23 cellular contexts compared by ENCODE assay signal in genomic region chr4:118389731-118390520, GRCh38. TPM values are rescaled to one million over a fixed set of nuclear protein-coding genes. Genes with fewer than 3 reads are reported as not detected.
DNase-seq lines count a peak whose midpoint lies in the region; FAIRE-seq and TF ChIP-seq lines count a peak whose summit lies in the region.
"Had no signal": no experiment of that assay in that cellular context is flagged by ENCODE, and none has a peak within 500 bp of the region (broad histone marks: within the 10 kb centered on the region; RNA-seq: fewer than 3 reads in every experiment).

No MANE protein-coding gene starts in this region.

- H3K36me3 Mint-ChIP-seq in HFFc6 (ENCODE audit: low read depth): peaks cover 18% of the 10 kb centered on the region

- peak; percentile 97 for FAIRE-seq in endometrium (lab: Jason Lieb, UNC)
- FAIRE-seq: HTR-8/SVneo had no signal

- no peak overlapping the region for H4K91ac ChIP-seq in mesenchymal stem cell (ENCODE audit: low read length)

- H4K8ac ChIP-seq in mesenchymal stem cell (ENCODE audit: low read length): no peak overlapping the region

- no peak overlapping the region for H3K14ac ChIP-seq in mesenchymal stem cell (ENCODE audit: low read length in 2 of 2)

- no peak overlapping the region for H3K4me3 ChIP-seq in osteoblast (ENCODE audit: insufficient read depth, low read length)
- no peak overlapping the region for H3K4me3 ChIP-seq in transverse colon
- H3K4me3 ChIP-seq in mesenchymal stem cell (ENCODE audit: insufficient read depth in 1 of 2, low read depth in 1 of 2, low read length in 2 of 2): no peak overlapping the region
- H3K4me3 ChIP-seq: SJCRH30 had no signal

- no peak overlapping the region for H3K9ac ChIP-seq in mesenchymal stem cell (ENCODE audit: low read length)

- H3K79me2 ChIP-seq in osteoblast (ENCODE audit: insufficient read depth, low read length): no peaks in the 10 kb centered on the region

- H2BK5ac ChIP-seq in mesenchymal stem cell (ENCODE audit: low read depth, low read length, poor library complexity, severe bottlenecking): no peak overlapping the region

- no peak overlapping the region for H3K18ac ChIP-seq in mesenchymal stem cell (ENCODE audit: low read depth in 1 of 2, low read length in 2 of 2)

- H3K4me3 Mint-ChIP-seq in HFFc6: peak overlapping the region; percentile 78
- H3K4me3 Mint-ChIP-seq: CD4-positive, alpha-beta T cell had no signal

- peaks cover under 1% of the 10 kb centered on the region for H3K27me3 Mint-ChIP-seq in HFFc6 (ENCODE audit: insufficient read depth)

- H3K36me3 ChIP-seq in osteoblast (ENCODE audit: insufficient read depth, low read length) (no peaks in the 10 kb centered on the region), transverse colon (no peaks in the 10 kb centered on the region), mesenchymal stem cell (ENCODE audit: control insufficient read depth in 1 of 2, insufficient read depth in 2 of 2, low read depth in 1 of 2, low read length in 2 of 2) (no peaks in the 10 kb centered on the region)
- H3K36me3 ChIP-seq: SJCRH30 had no signal

- no peak for TF ChIP-seq EP300 in transverse colon (IDR thresholded peaks at IDR 0.05; ENCODE audit: low read depth)

- no peaks in the 10 kb centered on the region for H4K20me1 ChIP-seq in osteoblast (ENCODE audit: insufficient read depth, low read length)

- H2BK120ac ChIP-seq in mesenchymal stem cell (ENCODE audit: low read depth, low read length): no peak overlapping the region

- H3K4ac ChIP-seq in mesenchymal stem cell (ENCODE audit: low read depth in 1 of 2, low read length in 2 of 2): no peak overlapping the region

- peaks cover 16% of the 10 kb centered on the region for H3K4me1 Mint-ChIP-seq in HFFc6 (ENCODE audit: low read depth)

- H3K27ac Mint-ChIP-seq in HFFc6: peak overlapping the region; percentile 68
- H3K27ac Mint-ChIP-seq: CD4-positive, alpha-beta T cell had no signal

- no peak for TF ChIP-seq POLR2A in transverse colon (IDR thresholded peaks at IDR 0.05)

- H3K23ac ChIP-seq in mesenchymal stem cell (ENCODE audit: low read length in 2 of 2): no peak overlapping the region

- TF ChIP-seq CTCF in HFFc6 (IDR thresholded peaks at IDR 0.05): no peak
- TF ChIP-seq CTCF in osteoblast (IDR thresholded peaks at IDR 0.05; ENCODE audit: extremely low read depth, low read depth, low read length): no peak
- TF ChIP-seq CTCF in transverse colon (IDR thresholded peaks at IDR 0.05): no peak

- H3K4me1 ChIP-seq in osteoblast (ENCODE audit: insufficient read depth, low read length) (no peaks in the 10 kb centered on the region), transverse colon (no peaks in the 10 kb centered on the region), mesenchymal stem cell (ENCODE audit: control insufficient read depth, insufficient read depth, low read depth, low read length) (peaks cover 1% of the 10 kb centered on the region)

- H3K79me1 ChIP-seq in mesenchymal stem cell (replicated peaks; ENCODE audit: low read length, poor library complexity, severe bottlenecking): no peaks in the 10 kb centered on the region

- H3K27ac ChIP-seq in osteoblast (ENCODE audit: low read depth, low read length): no peak overlapping the region
- no peak overlapping the region for H3K27ac ChIP-seq in transverse colon
- no peak overlapping the region for H3K27ac ChIP-seq in mesenchymal stem cell (ENCODE audit: low read length, poor library complexity, severe bottlenecking)
- H3K27ac ChIP-seq: 22Rv1, RWPE1, SJCRH30 had no signal

- no peak overlapping the region for H3K4me2 ChIP-seq in osteoblast (ENCODE audit: insufficient read depth, low read length)
- no peak overlapping the region for H3K4me2 ChIP-seq in mesenchymal stem cell (ENCODE audit: low read length, poor library complexity, severe bottlenecking)

- H2BK15ac ChIP-seq in mesenchymal stem cell (ENCODE audit: low read depth, poor library complexity, severe bottlenecking): no peak overlapping the region

- no peak overlapping the region for H2AFZ ChIP-seq in osteoblast (ENCODE audit: low read length)
- no peak overlapping the region for H2AFZ ChIP-seq in mesenchymal stem cell (ENCODE audit: low read depth, low read length)

- no peaks in the 10 kb centered on the region for H3K27me3 ChIP-seq in osteoblast (ENCODE audit: insufficient read depth, low read length)
- H3K27me3 ChIP-seq in transverse colon: no peaks in the 10 kb centered on the region
- H3K27me3 ChIP-seq in mesenchymal stem cell (ENCODE audit: control insufficient read depth in 1 of 2, insufficient read depth in 1 of 2, low read length in 2 of 2): no peaks in the 10 kb centered on the region
- H3K27me3 ChIP-seq: SJCRH30 had no signal

- DNase-seq in NCI-H82 (lab: John Stamatoyannopoulos, UW) (peak; percentile 41), NCI-H82 treated with DMSO at 0.1 percent for 48 hours (lab: John Stamatoyannopoulos, UW; ENCODE audit: unreplicated experiment) (no peak), HFFc6 (peak; percentile 17), osteoblast (ENCODE audit: insufficient read length, low spot score, missing footprints) (peak; percentile 23), transverse colon (no peak), mesenchymal stem cell (no peak)
- DNase-seq in central memory CD4-positive, alpha-beta T cell: no peak
- DNase-seq: AML-193; Calu3; CD4-positive, alpha-beta T cell; DMS79; GF-D8; NCI-H1048; NCI-H2107; NCI-H226; NCI-H526; NK-92 treated with Interleukin-12 subunit alpha and Interleukin-12 subunit beta, amount 100 ng/mL, for 24 hours; OCI-M1; SJCRH30 had no signal

- 61 to 68% methylated on average over 8 of the region's 8 CpGs for WGBS in transverse colon (ENCODE audit: low coverage in 1 of 2), 2 donors
- WGBS in mesenchymal stem cell: 77% methylated on average over 5 of the region's 8 CpGs

- H2BK12ac ChIP-seq in mesenchymal stem cell (ENCODE audit: low read length in 2 of 2): no peak overlapping the region

- H2AK5ac ChIP-seq in mesenchymal stem cell (ENCODE audit: low read length, severe bottlenecking): no peak overlapping the region

- in situ Hi-C loops in transverse colon (cut with MboI; ENCODE audit: low pct_ligation_motif_present in 1 of 4, low pct_unique_long_range_greater_than_20kb in 1 of 4, low sequenced_read_pairs in 3 of 4): no loop called here

- H3K9me3 ChIP-seq in osteoblast (ENCODE audit: low read depth, low read length) (no peaks in the 10 kb centered on the region), transverse colon (peaks cover 0 to 7% of the 10 kb centered on the region in 2 donors), mesenchymal stem cell (ENCODE audit: control insufficient read depth, low read length) (peaks cover 12% of the 10 kb centered on the region)

- intact Hi-C loops in transverse colon (cut with DNase I; ENCODE audit: low total_unique reads): no loop called here

- peaks cover 22% of the 10 kb centered on the region for H3K9me3 Mint-ChIP-seq in HFFc6

RNA-seq across cellular contexts. Expression of gene PRSS12, which starts 37.1 kb away (rescaled TPM):
- total RNA-seq in HFFc6 (2021; fragmentation: NEBNext Ultra II Directional; extraction: Animal tissue kit (Norgen Biotek cat#: 25700)): 10 to 100 TPM; 56.6 to 88.0 (median 79.9) TPM
- total RNA-seq in osteoblast: 8.5 and 9.4 TPM in 2 replicates
- total RNA-seq in transverse colon: 100 to 1,000 TPM in 1 of 4 donors, 10 to 100 TPM in 3; 58.0 to 146 (median 84.3) TPM
- 4.6 TPM for polyA plus RNA-seq in mesenchymal stem cell (2013, experiment 1 of 2)
- 5.0 TPM for polyA plus RNA-seq in mesenchymal stem cell (2013, experiment 2 of 2)
- total RNA-seq: CD4-positive, alpha-beta T cell had no signal

Comparison
In these comparisons a context has a peak if more than half of its experiments do, and no peak if none do; other contexts are left out.
1. DNase-seq: peak in NCI-H82 (single experiment), HFFc6 (single experiment) and osteoblast (single experiment); none in NCI-H82 treated with DMSO at 0.1 percent for 48 hours (single experiment), central memory CD4-positive, alpha-beta T cell (single experiment), transverse colon (single experiment) and mesenchymal stem cell (single experiment).